ENCODE assay signal across 11 cellular contexts in genomic region chr5:21831145-21831787, GRCh38.
DNase-seq lines count a peak whose midpoint lies in the region; ATAC-seq lines count a peak whose summit lies in the region.
"Had no signal": no experiment of that assay in that cellular context is flagged by ENCODE, and none has a peak within 500 bp of the region (broad histone marks: within the 10 kb centered on the region; RNA-seq: fewer than 3 reads in every experiment).

No MANE protein-coding gene starts in this region.

- peaks cover 7% of the 10 kb centered on the region for H3K4me1 Mint-ChIP-seq in stimulated activated memory B cell treated with anti-CD40 and anti-IgM and Interleukin-4, amounts not matched to agents 10 μg/mL and 1 μg/mL and 100 μg/mL, for 72 hours
- H3K4me1 Mint-ChIP-seq: activated CD8-positive, alpha-beta memory T cell treated with anti-CD3 and anti-CD28 coated beads, Interleukin-2, amount 10 ng/mL, durations not matched to agents 7 days and 5 days had no signal

- peak overlapping the region; percentile 26 for H3K27ac Mint-ChIP-seq in stimulated activated memory B cell treated with anti-CD40 and anti-IgM and Interleukin-4, amounts not matched to agents 10 μg/mL and 1 μg/mL and 100 μg/mL, for 72 hours
- H3K27ac Mint-ChIP-seq: activated CD8-positive, alpha-beta memory T cell treated with anti-CD3 and anti-CD28 coated beads, Interleukin-2, amount 10 ng/mL, durations not matched to agents 7 days and 5 days had no signal

- no peaks in the 10 kb centered on the region for H3K9me3 Mint-ChIP-seq in stimulated activated memory B cell treated with anti-CD40 and anti-IgM and Interleukin-4, amounts not matched to agents 10 μg/mL and 1 μg/mL and 100 μg/mL, for 72 hours

- intact Hi-C loops in Right ventricle myocardium inferior (cut with DNase I) = no loop called here

- DNase-seq in A172 (ENCODE audit: low spot score) = no peak
- DNase-seq in Right ventricle myocardium inferior (ENCODE audit: missing footprints) = no peak
- no peak for DNase-seq in pons (ENCODE audit: low spot score)
- DNase-seq: activated CD8-positive, alpha-beta memory T cell treated with anti-CD3 and anti-CD28 coated beads, Interleukin-2, amount 10 ng/mL, durations not matched to agents 7 days and 5 days; effector memory CD4-positive, alpha-beta T cell; mesenchymal stem cell; T-helper 1 cell had no signal

- H3K4me3 Mint-ChIP-seq in stimulated activated memory B cell treated with anti-CD40 and anti-IgM and Interleukin-4, amounts not matched to agents 10 μg/mL and 1 μg/mL and 100 μg/mL, for 72 hours = no peak overlapping the region
- H3K4me3 Mint-ChIP-seq: activated CD8-positive, alpha-beta memory T cell treated with anti-CD3 and anti-CD28 coated beads, Interleukin-2, amount 10 ng/mL, durations not matched to agents 7 days and 5 days had no signal

- H3K27me3 Mint-ChIP-seq in stimulated activated memory B cell treated with anti-CD40 and anti-IgM and Interleukin-4, amounts not matched to agents 10 μg/mL and 1 μg/mL and 100 μg/mL, for 72 hours = no peaks in the 10 kb centered on the region
- H3K27me3 Mint-ChIP-seq: activated CD8-positive, alpha-beta memory T cell treated with anti-CD3 and anti-CD28 coated beads, Interleukin-2, amount 10 ng/mL, durations not matched to agents 7 days and 5 days had no signal

- ATAC-seq in GM19351 (IDR thresholded peaks at IDR 0.05; ENCODE audit: unreplicated experiment) = peak; percentile 84
- peak; percentile 86 for ATAC-seq in HG02610 (IDR thresholded peaks at IDR 0.05; ENCODE audit: unreplicated experiment)
- ATAC-seq in HG03442 (IDR thresholded peaks at IDR 0.05; ENCODE audit: unreplicated experiment) = peak; percentile 87
- ATAC-seq in stimulated activated memory B cell treated with anti-CD40 and anti-IgM and Interleukin-4, amounts not matched to agents 10 μg/mL and 1 μg/mL and 100 μg/mL, for 72 hours = peak; percentile 34
- no peak for ATAC-seq in Right ventricle myocardium inferior
- ATAC-seq: activated CD8-positive, alpha-beta memory T cell treated with anti-CD3 and anti-CD28 coated beads, Interleukin-2, amount 10 ng/mL, durations not matched to agents 7 days and 5 days had no signal

- H3K36me3 Mint-ChIP-seq in stimulated activated memory B cell treated with anti-CD40 and anti-IgM and Interleukin-4, amounts not matched to agents 10 μg/mL and 1 μg/mL and 100 μg/mL, for 72 hours = no peaks in the 10 kb centered on the region
- H3K36me3 Mint-ChIP-seq: activated CD8-positive, alpha-beta memory T cell treated with anti-CD3 and anti-CD28 coated beads, Interleukin-2, amount 10 ng/mL, durations not matched to agents 7 days and 5 days had no signal
